ENCODE assay signal across 35 cellular contexts in the genomic region with DNA sequence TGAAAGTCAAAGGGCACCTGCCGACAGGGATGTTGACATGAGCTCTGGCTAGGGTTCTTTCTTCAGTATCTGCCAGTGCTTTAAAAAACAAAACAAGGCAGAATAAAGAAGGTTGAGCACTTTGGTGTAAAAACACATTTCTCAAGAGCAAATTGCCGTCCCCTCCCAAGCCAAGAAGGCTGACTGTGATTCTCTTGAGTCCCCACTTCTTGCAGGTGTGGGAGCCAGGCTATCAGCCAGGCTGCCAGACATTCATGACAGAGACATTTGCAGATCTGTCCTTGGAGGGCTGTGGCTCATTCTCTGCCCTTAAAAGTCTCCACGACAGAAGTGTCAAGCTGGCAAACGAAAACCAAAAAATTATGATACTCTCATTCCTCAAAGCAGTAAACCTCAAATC.
"Had no signal": no experiment of that assay in that cellular context is flagged by ENCODE, and none has a peak within 500 bp of the region (broad histone marks: within the 10 kb centered on the region; RNA-seq: fewer than 3 reads in every experiment).

No MANE protein-coding gene starts in this region.

- H3K36me3 ChIP-seq: MG63 had no signal

- H3K27me3 ChIP-seq: MG63 had no signal

- H3K4me3 ChIP-seq: MG63 had no signal

- H3K9me3 ChIP-seq: MG63 had no signal

- DNase-seq: Karpas-422, Kasumi-1, MG63, MM.1S, MV-4-11, NCI-H1048, NCI-H1092, NCI-H1092 treated with DMSO at 0.1 percent for 48 hours, NCI-H1105, NCI-H1105 treated with DMSO at 0.1 percent for 48 hours, NCI-H1417, NCI-H1417 treated with DMSO at 0.1 percent for 48 hours, NCI-H1436, NCI-H1436 treated with DMSO at 0.1 percent for 48 hours, NCI-H146, NCI-H1694, NCI-H1694 treated with DMSO at 0.1 percent for 48 hours, NCI-H187, NCI-H187 treated with DMSO at 0.1 percent for 48 hours, NCI-H1930, NCI-H2029, NCI-H2029 treated with DMSO at 0.1 percent for 48 hours, NCI-H2081, NCI-H2081 treated with DMSO at 0.1 percent for 48 hours, NCI-H2107, NCI-H2171, NCI-H2171 treated with DMSO at 0.1 percent for 48 hours, NCI-H2227 treated with DMSO at 0.1 percent for 48 hours, NCI-H226, NCI-H345, NCI-H446, NCI-H446 treated with DMSO at 0.1 percent for 48 hours, NCI-H510A, NCI-H510A treated with DMSO at 0.1 percent for 48 hours, NCI-H524 had no signal
